In genomic region chr10:121672733-121673132, GRCh38 we compare ENCODE assay signal across 22 cellular contexts.
"Had no signal": no experiment of that assay in that cellular context is flagged by ENCODE, and none has a peak within 500 bp of the region (broad histone marks: within the 10 kb centered on the region; RNA-seq: fewer than 3 reads in every experiment).

No MANE protein-coding gene starts in this region.

- FAIRE-seq: endothelial cell of umbilical vein, frontal cortex, keratinocyte had no signal

- H3K4me3 Mint-ChIP-seq: dendritic cell treated with granulocyte-macrophage colony-stimulating factor and Interleukin-4, amounts not matched to agents 40 ng/mL and 50 ng/mL, for 4 days; naive thymus-derived CD8-positive, alpha-beta T cell; neural crest cell; stimulated activated effector memory CD8-positive, alpha-beta T cell treated with anti-CD3 and anti-CD28 coated beads, Interleukin-12 subunit alpha, Interleukin-12 subunit beta, amount 100 ng/mL, for 72 hours had no signal

- H3K27ac ChIP-seq: colonic mucosa, lower lobe of right lung, prostate gland, right atrium auricular region, sigmoid colon, stomach, thyroid gland had no signal

- H3K27ac Mint-ChIP-seq: dendritic cell treated with granulocyte-macrophage colony-stimulating factor and Interleukin-4, amounts not matched to agents 40 ng/mL and 50 ng/mL, for 4 days; naive thymus-derived CD8-positive, alpha-beta T cell; stimulated activated effector memory CD8-positive, alpha-beta T cell treated with anti-CD3 and anti-CD28 coated beads, Interleukin-12 subunit alpha, Interleukin-12 subunit beta, amount 100 ng/mL, for 72 hours had no signal

- H3K9me3 ChIP-seq: colonic mucosa, lower lobe of right lung, prostate gland, right atrium auricular region, sigmoid colon, thyroid gland had no signal

- H3K36me3 ChIP-seq: colonic mucosa, lower lobe of right lung, prostate gland, right atrium auricular region, sigmoid colon, stomach, thyroid gland had no signal

- H3K4me1 ChIP-seq: colonic mucosa, prostate gland had no signal

- DNase-seq: colonic mucosa; effector CD8-positive, alpha-beta T cell; erythroblast; hypothalamus; left ventricle myocardium superior; lower lobe of right lung; naive thymus-derived CD8-positive, alpha-beta T cell; nucleus accumbens; sigmoid colon; stimulated activated CD4-positive, alpha-beta T cell treated with anti-CD3 and anti-CD28 coated beads, Interleukin-2, amount 100 ng/mL, for 24 hours; stimulated activated CD4-positive, alpha-beta T cell treated with anti-CD3 and anti-CD28 coated beads, Interleukin-4, amount 100 ng/mL, for 24 hours; stimulated activated naive CD4-positive, alpha-beta T cell treated with Interleukin-2 at 50 U/mL for 16 hours; stomach; thyroid gland had no signal

- ATAC-seq: left ventricle myocardium superior; lower lobe of right lung; naive thymus-derived CD8-positive, alpha-beta T cell; stimulated activated effector memory CD8-positive, alpha-beta T cell treated with anti-CD3 and anti-CD28 coated beads, Interleukin-12 subunit alpha, Interleukin-12 subunit beta, amount 100 ng/mL, for 72 hours had no signal

- H3K27me3 ChIP-seq: colonic mucosa, right atrium auricular region, sigmoid colon, stomach, thyroid gland had no signal

- H3K4me3 ChIP-seq: colonic mucosa, lower lobe of right lung, prostate gland, right atrium auricular region, sigmoid colon, stomach, thyroid gland had no signal

- H3K4me1 Mint-ChIP-seq: naive thymus-derived CD8-positive, alpha-beta T cell; stimulated activated effector memory CD8-positive, alpha-beta T cell treated with anti-CD3 and anti-CD28 coated beads, Interleukin-12 subunit alpha, Interleukin-12 subunit beta, amount 100 ng/mL, for 72 hours had no signal

- H3K36me3 Mint-ChIP-seq: naive thymus-derived CD8-positive, alpha-beta T cell; stimulated activated effector memory CD8-positive, alpha-beta T cell treated with anti-CD3 and anti-CD28 coated beads, Interleukin-12 subunit alpha, Interleukin-12 subunit beta, amount 100 ng/mL, for 72 hours had no signal

- H3K9me3 Mint-ChIP-seq: dendritic cell treated with granulocyte-macrophage colony-stimulating factor and Interleukin-4, amounts not matched to agents 40 ng/mL and 50 ng/mL, for 4 days; stimulated activated effector memory CD8-positive, alpha-beta T cell treated with anti-CD3 and anti-CD28 coated beads, Interleukin-12 subunit alpha, Interleukin-12 subunit beta, amount 100 ng/mL, for 72 hours had no signal
